ENCODE assay signal across 1 cellular context in genomic region chr12:71576546-71576945, GRCh38.
TF ChIP-seq lines count a peak whose summit lies in the region.

No MANE protein-coding gene starts in this region.

TF ChIP-seq in K562, 482 proteins besides CTCF, POLR2A, EP300 and RAD21 (continued from another document):
- no peak for TF ChIP-seq DLX4 (CRISPR knock-in tag; IDR thresholded peaks at IDR 0.05)
